ENCODE assay signal across 17 cellular contexts in genomic region chr17:38344127-38344745, GRCh38. TPM values are rescaled to one million over a fixed set of nuclear protein-coding genes. Genes with fewer than 3 reads are reported as not detected.
DNase-seq lines count a peak whose midpoint lies in the region; ATAC-seq and TF ChIP-seq lines count a peak whose summit lies in the region.
"Had no signal": no experiment of that assay in that cellular context is flagged by ENCODE, and none has a peak within 500 bp of the region (broad histone marks: within the 10 kb centered on the region; RNA-seq: fewer than 3 reads in every experiment).

No MANE protein-coding gene starts in this region.

- H3K36me3 Mint-ChIP-seq in chondrocyte (ENCODE audit: low read depth) (no peaks in the 10 kb centered on the region), Caco-2 (ENCODE audit: insufficient read depth, unreplicated experiment) (no peaks in the 10 kb centered on the region)

- peaks cover 5% of the 10 kb centered on the region for H3K4me1 Mint-ChIP-seq in chondrocyte (ENCODE audit: low read depth)
- H3K4me1 Mint-ChIP-seq in Caco-2 (ENCODE audit: low read depth, unreplicated experiment) = peaks cover 6% of the 10 kb centered on the region

- BruUV-seq in Caco-2 (replicated peaks; lab: Mats Ljungman, UMichigan) = no TSS peak

- TF ChIP-seq RAD21 in SK-N-SH (IDR thresholded peaks at IDR 0.05; ENCODE audit: low read length) = no peak

- POLR2A ChIA-PET in SK-N-SH (lab: Yijun Ruan, JAX) = no interaction called here
- POLR2A ChIA-PET in Caco-2 (lab: Charles Lee) = no interaction called here

- H3K4me3 Mint-ChIP-seq in chondrocyte (ENCODE audit: unreplicated experiment) (no peak overlapping the region), Caco-2 (ENCODE audit: unreplicated experiment) (no peak overlapping the region)

- peak; percentile 33 for DNase-seq in SK-N-SH
- DNase-seq in NCI-H2171 (lab: John Stamatoyannopoulos, UW) = peak; percentile 45
- DNase-seq in chondrocyte (ENCODE audit: low spot score) = peak; percentile 52
- DNase-seq in cardiac septum (ENCODE audit: low spot score) = no peak
- DNase-seq in retina = no peak
- DNase-seq in Caco-2 = no peak
- DNase-seq: DMS153, EL, NCI-H1048, NCI-H187 treated with DMSO at 0.1 percent for 48 hours, Right ventricle myocardium superior had no signal

- H3K9me3 Mint-ChIP-seq in chondrocyte (ENCODE audit: low read depth) (no peaks in the 10 kb centered on the region), Caco-2 (ENCODE audit: unreplicated experiment) (no peaks in the 10 kb centered on the region)

- CTCF ChIA-PET in SK-N-SH (lab: Yijun Ruan, JAX) = interaction anchor here (0.8 to 24.7 kb wide), 4 partner anchors 14 to 99 kb away, joined by 3 to 423 read pairs (median 153); no protein-coding TSS in a partner anchor
- CTCF ChIA-PET in Caco-2 (lab: Charles Lee) = interaction anchor here (0.7 to 1.0 kb wide), 2 partner anchors 12 to 13 kb away, joined by 3 read pairs; no protein-coding TSS in a partner anchor

- H3K27me3 ChIP-seq in SK-N-SH (ENCODE audit: insufficient read depth) (no peaks in the 10 kb centered on the region), Caco-2 (replicated peaks; ENCODE audit: control insufficient read depth, insufficient read depth, low read length) (no peaks in the 10 kb centered on the region)

- WGBS in SK-N-SH (ENCODE audit: low lambda C conversion rate) = 80% methylated on average over 6 of the region's 6 CpGs

- H3K36me3 ChIP-seq in SK-N-SH (replicated peaks in 1 of 2; ENCODE audit: control insufficient read depth in 1 of 2, insufficient read depth in 2 of 2, low read length in 1 of 2) (no peaks in the 10 kb centered on the region), Caco-2 (ENCODE audit: control insufficient read depth, insufficient read depth, low read length) (no peaks in the 10 kb centered on the region)

- no peak overlapping the region for H3K9ac ChIP-seq in SK-N-SH
- H3K9ac ChIP-seq: KMS-11 had no signal

- no peaks in the 10 kb centered on the region for H4K20me1 ChIP-seq in SK-N-SH (ENCODE audit: insufficient read depth)

- intact Hi-C loops in cardiac septum (cut with DNase I) = no loop called here
- intact Hi-C loops in Caco-2 (cut with micrococcal nuclease; ENCODE audit: unreplicated experiment) = no loop called here

- no peaks in the 10 kb centered on the region for H3K9me2 ChIP-seq in SK-N-SH

- no peak overlapping the region for H3K4me2 ChIP-seq in SK-N-SH
- H3K4me2 ChIP-seq: KMS-11 had no signal

- no peaks in the 10 kb centered on the region for H3K79me2 ChIP-seq in SK-N-SH (ENCODE audit: insufficient read depth)

- H3K9me3 ChIP-seq in SK-N-SH = no peaks in the 10 kb centered on the region
- no peaks in the 10 kb centered on the region for H3K9me3 ChIP-seq in Caco-2

- H3K4me1 ChIP-seq in SK-N-SH (ENCODE audit: control insufficient read depth in 1 of 2, insufficient read depth in 2 of 2, low read depth in 1 of 2, low read length in 1 of 2) = peaks cover 0 to 11% of the 10 kb centered on the region in 2 experiments; a peak in 1 of 4 replicates
- peaks cover 4% of the 10 kb centered on the region; the same call in 1 of the 2 replicates for H3K4me1 ChIP-seq in Caco-2

- ATAC-seq in SK-N-SH treated with all-trans-retinoic acid at 6 μM for 48 hours = no peak
- ATAC-seq: HCT116 had no signal

- H3F3A ChIP-seq in SK-N-SH (replicated peaks; ENCODE audit: insufficient read depth) = no peaks in the 10 kb centered on the region

- H3K27ac Mint-ChIP-seq in chondrocyte (ENCODE audit: unreplicated experiment) (no peak overlapping the region), Caco-2 (ENCODE audit: unreplicated experiment) (no peak overlapping the region)

- peaks cover 3% of the 10 kb centered on the region for H3K27me3 Mint-ChIP-seq in chondrocyte (ENCODE audit: low read depth)
- H3K27me3 Mint-ChIP-seq in Caco-2 (ENCODE audit: insufficient read depth, unreplicated experiment) = no peaks in the 10 kb centered on the region

- no peak for TF ChIP-seq EP300 in SK-N-SH (IDR thresholded peaks at IDR 0.05; ENCODE audit: borderline replicate concordance in 1 of 2, low read depth in 1 of 2, low read length in 1 of 2)

- TF ChIP-seq CTCF in SK-N-SH (IDR thresholded peaks at IDR 0.05) = no peak
- TF ChIP-seq CTCF in chondrocyte (IDR thresholded peaks at IDR 0.05) = no peak
- no peak for TF ChIP-seq CTCF in Caco-2 (IDR thresholded peaks at IDR 0.05; ENCODE audit: insufficient read depth in 1 of 2, low read depth in 1 of 2, low read length in 1 of 2, severe bottlenecking in 1 of 2, unreplicated experiment in 1 of 2)

- no peak overlapping the region for H3K27ac ChIP-seq in SK-N-SH (ENCODE audit: low read depth in 2 of 2, low read length in 1 of 2)
- H3K27ac ChIP-seq: C4-2B, KMS-11 had no signal

- H2AFZ ChIP-seq in SK-N-SH (ENCODE audit: low read depth) = no peak overlapping the region

- H3K4me3 ChIP-seq in SK-N-SH (ENCODE audit: low read depth in 2 of 2, low read length in 1 of 2) (no peak overlapping the region), Caco-2 (ENCODE audit: low read depth, low read length) (no peak overlapping the region)

TF ChIP-seq in SK-N-SH, 30 proteins besides CTCF, POLR2A, EP300 and RAD21:
- TF ChIP-seq MXI1 (IDR thresholded peaks at IDR 0.05; ENCODE audit: low read depth, low read length) (no peak), EZH2phosphoT487 (IDR thresholded peaks at IDR 0.05; ENCODE audit: borderline replicate concordance, low read depth) (no peak), MEF2A (IDR thresholded peaks at IDR 0.05; ENCODE audit: borderline replicate concordance, low read depth) (no peak)

TF ChIP-seq in SK-N-SH treated with all-trans-retinoic acid at 6 μM for 48 hours, 23 proteins besides CTCF, POLR2A, EP300 and RAD21:
- TF ChIP-seq GLIS3 (CRISPR knock-in tag; IDR thresholded peaks at IDR 0.05) (no peak), RARB (CRISPR knock-in tag; IDR thresholded peaks at IDR 0.05) (no peak), ZNF8 (CRISPR knock-in tag; IDR thresholded peaks at IDR 0.05) (no peak), PATZ1 (CRISPR knock-in tag; IDR thresholded peaks at IDR 0.05; ENCODE audit: borderline replicate concordance) (no peak), CSDC2 (CRISPR knock-in tag; IDR thresholded peaks at IDR 0.05) (no peak)
- TF ChIP-seq, protein P1, sequence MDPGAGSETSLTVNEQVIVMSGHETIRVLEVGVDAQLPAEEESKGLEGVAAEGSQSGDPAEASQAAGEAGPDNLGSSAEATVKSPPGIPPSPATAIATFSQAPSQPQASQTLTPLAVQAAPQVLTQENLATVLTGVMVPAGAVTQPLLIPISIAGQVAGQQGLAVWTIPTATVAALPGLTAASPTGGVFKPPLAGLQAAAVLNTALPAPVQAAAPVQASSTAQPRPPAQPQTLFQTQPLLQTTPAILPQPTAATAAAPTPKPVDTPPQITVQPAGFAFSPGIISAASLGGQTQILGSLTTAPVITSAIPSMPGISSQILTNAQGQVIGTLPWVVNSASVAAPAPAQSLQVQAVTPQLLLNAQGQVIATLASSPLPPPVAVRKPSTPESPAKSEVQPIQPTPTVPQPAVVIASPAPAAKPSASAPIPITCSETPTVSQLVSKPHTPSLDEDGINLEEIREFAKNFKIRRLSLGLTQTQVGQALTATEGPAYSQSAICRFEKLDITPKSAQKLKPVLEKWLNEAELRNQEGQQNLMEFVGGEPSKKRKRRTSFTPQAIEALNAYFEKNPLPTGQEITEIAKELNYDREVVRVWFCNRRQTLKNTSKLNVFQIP (CRISPR knock-in tag; IDR thresholded peaks at IDR 0.05; ENCODE audit: borderline replicate concordance, low read depth) = no peak

RNA-seq across cellular contexts. Expression of gene GPR179, which starts 0.5 kb away (rescaled TPM):
- 0.02 TPM in 2 replicates for polyA plus RNA-seq in SK-N-SH (2012; rRNA removed)
- under 0.01 and 0.01 TPM in 2 replicates for polyA plus RNA-seq in SK-N-SH (2012; cell fraction: cytosol; rRNA removed)
- 0.05 and 0.06 TPM in 2 replicates for polyA plus RNA-seq in SK-N-SH (2012; cell fraction: nucleus; rRNA removed)
- 0.56 TPM in 1 of 3 replicates, not detected in the others for total RNA-seq in chondrocyte
- 0.16 TPM for total RNA-seq in cardiac septum
- total RNA-seq in Caco-2 (2022) = 0.05 TPM in 1 of 2 replicates, not detected in the other
- total RNA-seq: M059J; T-helper 1 cell treated with Interleukin-12 subunit alpha and Interleukin-12 subunit beta and Interleukin-4 antibody, amounts not matched to agents 30 ng/mL and 1 ng/mL, for 36 hours had no signal

RNA-seq across cellular contexts. Expression of gene SOCS7, which starts 7.4 kb away (rescaled TPM):
- polyA plus RNA-seq in SK-N-SH (2012; rRNA removed) = 7.4 and 10.0 TPM in 2 replicates
- polyA plus RNA-seq in SK-N-SH (2012; cell fraction: cytosol; rRNA removed) = 5.2 and 7.2 TPM in 2 replicates
- polyA plus RNA-seq in SK-N-SH (2012; cell fraction: nucleus; rRNA removed) = 13.0 and 14.1 TPM in 2 replicates
- total RNA-seq in chondrocyte (17.8 to 19.5 TPM (median 17.9 TPM) in 3 replicates), cardiac septum (17.8 TPM), Caco-2 (2022) (29.2 and 32.4 TPM in 2 replicates)

RNA-seq across cellular contexts. Expression of gene MRPL45, which starts 47.3 kb away (rescaled TPM):
- 35.5 and 42.8 TPM in 2 replicates for polyA plus RNA-seq in SK-N-SH (2012; rRNA removed)
- polyA plus RNA-seq in SK-N-SH (2012; cell fraction: cytosol; rRNA removed) = 45.2 and 48.4 TPM in 2 replicates
- 19.9 and 25.2 TPM in 2 replicates for polyA plus RNA-seq in SK-N-SH (2012; cell fraction: nucleus; rRNA removed)
- total RNA-seq in chondrocyte (26.0 to 29.3 TPM (median 27.0 TPM) in 3 replicates), cardiac septum (26.3 TPM), Caco-2 (2022) (82.7 and 83.6 TPM in 2 replicates)

Comparison
In these comparisons a context has a peak if more than half of its experiments do, and no peak if none do; other contexts are left out.
1. DNase-seq: peak in SK-N-SH (single experiment), NCI-H2171 (single experiment) and chondrocyte (single experiment); none in cardiac septum (single experiment), retina (single experiment) and Caco-2 (0 of 2).